Comparison of ENCODE assay signal across 28 cellular contexts in genomic region chr5:142411103-142411502, GRCh38.
"Had no signal": no experiment of that assay in that cellular context is flagged by ENCODE, and none has a peak within 500 bp of the region (broad histone marks: within the 10 kb centered on the region; RNA-seq: fewer than 3 reads in every experiment).

No MANE protein-coding gene starts in this region.

- H3K36me3 ChIP-seq: stomach, suprapubic skin, thoracic aorta, thyroid gland, tibial artery, tibial nerve, transverse colon, upper lobe of left lung, upper lobe of right lung, uterus, vagina had no signal

- H3K36me3 Mint-ChIP-seq: stimulated activated effector memory CD8-positive, alpha-beta T cell treated with anti-CD3 and anti-CD28 coated beads, Interleukin-12 subunit alpha, Interleukin-12 subunit beta, amount 100 ng/mL, for 72 hours; stimulated activated memory B cell treated with anti-CD40 and anti-IgM and Interleukin-4, amounts not matched to agents 10 μg/mL and 1 μg/mL and 100 μg/mL, for 72 hours; stimulated activated naive B cell treated with anti-CD40 and anti-IgM and Interleukin-4, amounts not matched to agents 10 μg/mL and 1 μg/mL and 100 μg/mL, for 72 hours; type B pancreatic cell had no signal

- H3K27ac ChIP-seq: stomach, suprapubic skin, testis, thoracic aorta, tibial artery, tibial nerve, transverse colon, upper lobe of left lung, upper lobe of right lung, uterus, vagina had no signal

- H3K27me3 Mint-ChIP-seq: stimulated activated naive CD8-positive, alpha-beta T cell treated with anti-CD3 and anti-CD28 coated beads, Interleukin-15, amount 100 ng/mL, for 72 hours; stimulated activated naive CD8-positive, alpha-beta T cell treated with anti-CD3 and anti-CD28 coated beads, Interleukin-15, Interleukin-2, amounts not matched to agents 100 ng/mL and 50 ng/mL, for 24 hours; type B pancreatic cell had no signal

- H3K9me3 Mint-ChIP-seq: stimulated activated effector memory CD8-positive, alpha-beta T cell treated with anti-CD3 and anti-CD28 coated beads, Interleukin-12 subunit alpha, Interleukin-12 subunit beta, amount 100 ng/mL, for 72 hours; stimulated activated memory B cell treated with anti-CD40 and anti-IgM and Interleukin-4, amounts not matched to agents 10 μg/mL and 1 μg/mL and 100 μg/mL, for 72 hours; stimulated activated naive B cell treated with anti-CD40 and anti-IgM and Interleukin-4, amounts not matched to agents 10 μg/mL and 1 μg/mL and 100 μg/mL, for 72 hours; stimulated activated naive CD8-positive, alpha-beta T cell treated with anti-CD3 and anti-CD28 coated beads, Interleukin-15, amount 100 ng/mL, for 72 hours; stimulated activated naive CD8-positive, alpha-beta T cell treated with anti-CD3 and anti-CD28 coated beads, Interleukin-15, Interleukin-2, amounts not matched to agents 100 ng/mL and 50 ng/mL, for 24 hours; type B pancreatic cell had no signal

- H3K27ac Mint-ChIP-seq: stimulated activated effector memory CD8-positive, alpha-beta T cell treated with anti-CD3 and anti-CD28 coated beads, Interleukin-12 subunit alpha, Interleukin-12 subunit beta, amount 100 ng/mL, for 72 hours; stimulated activated memory B cell treated with anti-CD40 and anti-IgM and Interleukin-4, amounts not matched to agents 10 μg/mL and 1 μg/mL and 100 μg/mL, for 72 hours; stimulated activated naive B cell treated with anti-CD40 and anti-IgM and Interleukin-4, amounts not matched to agents 10 μg/mL and 1 μg/mL and 100 μg/mL, for 72 hours; stimulated activated naive CD8-positive, alpha-beta T cell treated with anti-CD3 and anti-CD28 coated beads, Interleukin-15, amount 100 ng/mL, for 72 hours; stimulated activated naive CD8-positive, alpha-beta T cell treated with anti-CD3 and anti-CD28 coated beads, Interleukin-15, Interleukin-2, amounts not matched to agents 100 ng/mL and 50 ng/mL, for 24 hours; type B pancreatic cell had no signal

- H3K4me1 ChIP-seq: stomach, testis, tibial nerve, transverse colon, upper lobe of left lung, upper lobe of right lung, uterus, vagina had no signal

- H3K4me1 Mint-ChIP-seq: stimulated activated effector memory CD8-positive, alpha-beta T cell treated with anti-CD3 and anti-CD28 coated beads, Interleukin-12 subunit alpha, Interleukin-12 subunit beta, amount 100 ng/mL, for 72 hours; stimulated activated memory B cell treated with anti-CD40 and anti-IgM and Interleukin-4, amounts not matched to agents 10 μg/mL and 1 μg/mL and 100 μg/mL, for 72 hours; stimulated activated naive CD8-positive, alpha-beta T cell treated with anti-CD3 and anti-CD28 coated beads, Interleukin-15, amount 100 ng/mL, for 72 hours had no signal

- H3K27me3 ChIP-seq: stomach, suprapubic skin, testis, thyroid gland, tibial artery, tibial nerve, transverse colon, upper lobe of left lung, upper lobe of right lung, uterus, vagina had no signal

- DNase-seq: stimulated activated CD4-positive, alpha-beta T cell treated with anti-CD3 and anti-CD28 coated beads, Interleukin-2, amount 100 ng/mL, for 48 hours; stimulated activated CD4-positive, alpha-beta T cell treated with anti-CD3 and anti-CD28 coated beads, Interleukin-4, amount 100 ng/mL, for 1 hour; stimulated activated CD4-positive, alpha-beta T cell treated with anti-CD3 and anti-CD28 coated beads, Interleukin-4, amount 100 ng/mL, for 24 hours; stimulated activated CD4-positive, alpha-beta T cell treated with anti-CD3 and anti-CD28 coated beads, Interleukin-4, amount 100 ng/mL, for 4 hours; stimulated activated CD8-positive, alpha-beta memory T cell treated with anti-CD3 and anti-CD28 coated beads, Interleukin-4, amount 100 ng/mL, for 48 hours; stimulated activated naive B cell treated with anti-CD40 and anti-IgM and Interleukin-4, amounts not matched to agents 10 μg/mL and 1 μg/mL and 100 μg/mL, for 72 hours; stimulated activated naive CD4-positive, alpha-beta T cell; stimulated activated naive CD4-positive, alpha-beta T cell treated with Interleukin-2 at 50 U/mL for 16 hours; stimulated activated naive CD8-positive, alpha-beta T cell treated with anti-CD3 and anti-CD28 coated beads, Interleukin-15, amount 100 ng/mL, for 72 hours; stimulated activated naive CD8-positive, alpha-beta T cell treated with anti-CD3 and anti-CD28 coated beads, Interleukin-15, Interleukin-2, amounts not matched to agents 100 U/mL and 50 U/mL, for 24 hours; stomach; substantia nigra; testis; thyroid gland; tibial artery; transverse colon; trophoblast cell; upper lobe of left lung; upper lobe of right lung; uterus had no signal

- H3K4me3 Mint-ChIP-seq: stimulated activated effector memory CD8-positive, alpha-beta T cell treated with anti-CD3 and anti-CD28 coated beads, Interleukin-12 subunit alpha, Interleukin-12 subunit beta, amount 100 ng/mL, for 72 hours; stimulated activated memory B cell treated with anti-CD40 and anti-IgM and Interleukin-4, amounts not matched to agents 10 μg/mL and 1 μg/mL and 100 μg/mL, for 72 hours; stimulated activated naive B cell treated with anti-CD40 and anti-IgM and Interleukin-4, amounts not matched to agents 10 μg/mL and 1 μg/mL and 100 μg/mL, for 72 hours; stimulated activated naive CD8-positive, alpha-beta T cell treated with anti-CD3 and anti-CD28 coated beads, Interleukin-15, amount 100 ng/mL, for 72 hours; stimulated activated naive CD8-positive, alpha-beta T cell treated with anti-CD3 and anti-CD28 coated beads, Interleukin-15, Interleukin-2, amounts not matched to agents 100 ng/mL and 50 ng/mL, for 24 hours; type B pancreatic cell had no signal

- H3K4me3 ChIP-seq: stomach, suprapubic skin, testis, thoracic aorta, thyroid gland, tibial artery, tibial nerve, transverse colon, upper lobe of left lung, upper lobe of right lung, uterus, vagina had no signal

- ATAC-seq: stimulated activated effector memory CD8-positive, alpha-beta T cell treated with anti-CD3 and anti-CD28 coated beads, Interleukin-12 subunit alpha, Interleukin-12 subunit beta, amount 100 ng/mL, for 72 hours; stimulated activated naive B cell treated with anti-CD40 and anti-IgM and Interleukin-4, amounts not matched to agents 10 μg/mL and 1 μg/mL and 100 μg/mL, for 72 hours; stimulated activated naive CD8-positive, alpha-beta T cell treated with anti-CD3 and anti-CD28 coated beads, Interleukin-15, amount 100 ng/mL, for 72 hours; stimulated activated naive CD8-positive, alpha-beta T cell treated with anti-CD3 and anti-CD28 coated beads, Interleukin-15, Interleukin-2, amounts not matched to agents 100 U/mL and 50 U/mL, for 24 hours; upper lobe of right lung had no signal

- H3K9me3 ChIP-seq: stomach, suprapubic skin, testis, thoracic aorta, thyroid gland, tibial artery, tibial nerve, transverse colon, upper lobe of left lung, upper lobe of right lung, uterus, vagina had no signal
